In the genomic region with DNA sequence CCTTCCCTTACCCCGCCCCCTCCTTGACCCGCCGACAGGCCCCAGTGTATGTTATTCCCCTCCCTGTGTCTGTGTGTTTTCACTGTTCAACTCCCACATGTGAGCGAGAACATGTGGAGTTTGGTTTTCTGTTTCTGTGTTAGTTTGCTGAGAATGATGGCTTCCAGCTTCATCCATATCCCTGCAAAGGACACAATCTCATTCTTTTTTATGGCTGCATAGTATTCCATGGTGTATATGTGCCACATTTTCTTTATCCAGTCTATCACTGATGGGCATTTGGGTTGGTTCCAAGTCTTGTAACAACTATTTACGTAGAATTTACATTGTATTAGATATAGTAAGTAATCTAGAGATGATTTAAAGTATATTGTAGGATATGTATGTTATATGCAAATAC, we compare ENCODE assay signal across 2 cellular contexts.
TF ChIP-seq lines count a peak whose summit lies in the region.

No MANE protein-coding gene starts in this region.

TF ChIP-seq in A549, 52 proteins besides CTCF, POLR2A, EP300 and RAD21:
- TF ChIP-seq HDAC2 (IDR thresholded peaks at IDR 0.05): peak; percentile 43; the same call in 1 of the 2 replicates

TF ChIP-seq in K562, 482 proteins besides CTCF, POLR2A, EP300 and RAD21:
- TF ChIP-seq BCOR (IDR thresholded peaks at IDR 0.05) (peak; percentile 59), ZNF146 (CRISPR knock-in tag; IDR thresholded peaks at IDR 0.05; ENCODE audit: unreplicated experiment) (peak; percentile 68), KDM1A (IDR thresholded peaks at IDR 0.05) (peak; percentile 46)
